In genomic region chr10:72753760-72754231, GRCh38 we compare ENCODE assay signal across 21 cellular contexts.
DNase-seq lines count a peak whose midpoint lies in the region; ATAC-seq and TF ChIP-seq lines count a peak whose summit lies in the region.
"Had no signal": no experiment of that assay in that cellular context is flagged by ENCODE, and none has a peak within 500 bp of the region (broad histone marks: within the 10 kb centered on the region; RNA-seq: fewer than 3 reads in every experiment).

No MANE protein-coding gene starts in this region.

- H3K27ac ChIP-seq in brain microvascular endothelial cell, result no peak overlapping the region
- H3K27ac ChIP-seq: hepatocyte, tibial artery had no signal

- no peaks in the 10 kb centered on the region for H3K9me3 ChIP-seq in T-helper 17 cell (ENCODE audit: control insufficient read depth, low read length, poor library complexity, severe bottlenecking)
- H3K9me3 ChIP-seq: tibial artery had no signal

- no peaks in the 10 kb centered on the region for H3K9me3 Mint-ChIP-seq in memory B cell
- H3K9me3 Mint-ChIP-seq: activated CD4-positive, alpha-beta memory T cell treated with anti-CD3 and anti-CD28 coated beads, Interleukin-2, amount 10 ng/mL, durations not matched to agents 7 days and 5 days; CD4-positive, CD25-positive, alpha-beta regulatory T cell; nephron had no signal

- ATAC-seq in T-helper 17 cell, result peak; percentile 39
- ATAC-seq in memory B cell (ENCODE audit: low read depth), result peak; percentile 43
- no peak for ATAC-seq in HG03097 (IDR thresholded peaks at IDR 0.05; ENCODE audit: low FRiP score, unreplicated experiment)
- ATAC-seq: left colon, right cardiac atrium had no signal

- H3K27ac Mint-ChIP-seq in T-helper 17 cell, result no peak overlapping the region
- no peak overlapping the region for H3K27ac Mint-ChIP-seq in memory B cell
- H3K27ac Mint-ChIP-seq: activated CD4-positive, alpha-beta memory T cell treated with anti-CD3 and anti-CD28 coated beads, Interleukin-2, amount 10 ng/mL, durations not matched to agents 7 days and 5 days; nephron had no signal

- peak; percentile 25 for DNase-seq in GDM1 (lab: John Stamatoyannopoulos, UW)
- DNase-seq in KBM-7, result peak; percentile 63
- DNase-seq in T-helper 17 cell, result no peak
- no peak for DNase-seq in memory B cell (ENCODE audit: low spot score in 2 of 2)
- no peak for DNase-seq in NCI-H1694 treated with DMSO at 0.1 percent for 48 hours (lab: John Stamatoyannopoulos, UW)
- no peak for DNase-seq in brain microvascular endothelial cell
- DNase-seq in NCI-H187 treated with DMSO at 0.1 percent for 48 hours (lab: John Stamatoyannopoulos, UW), result no peak
- DNase-seq: activated CD4-positive, alpha-beta memory T cell treated with anti-CD3 and anti-CD28 coated beads, Interleukin-2, amount 10 ng/mL, durations not matched to agents 7 days and 5 days; activated gamma-delta T cell; CD4-positive, CD25-positive, alpha-beta regulatory T cell; left colon; NCI-H1436; NCI-H524; right cardiac atrium; stimulated activated CD4-positive, alpha-beta T cell treated with anti-CD3 and anti-CD28 coated beads, Interleukin-2, amount 100 ng/mL, for 24 hours; stimulated activated CD8-positive, alpha-beta memory T cell treated with anti-CD3 and anti-CD28 coated beads, Interleukin-4, amount 100 ng/mL, for 48 hours; T1000; tibial artery had no signal

- H3K27me3 Mint-ChIP-seq in T-helper 17 cell, result no peaks in the 10 kb centered on the region
- H3K27me3 Mint-ChIP-seq in memory B cell, result no peaks in the 10 kb centered on the region
- H3K27me3 Mint-ChIP-seq: activated CD4-positive, alpha-beta memory T cell treated with anti-CD3 and anti-CD28 coated beads, Interleukin-2, amount 10 ng/mL, durations not matched to agents 7 days and 5 days; CD4-positive, CD25-positive, alpha-beta regulatory T cell had no signal

- TF ChIP-seq CTCF in brain microvascular endothelial cell (IDR thresholded peaks at IDR 0.05; ENCODE audit: low read depth, low read length, missing control alignments), result no peak

- H3K4me3 ChIP-seq in brain microvascular endothelial cell (ENCODE audit: low read depth, low read length), result no peak overlapping the region
- H3K4me3 ChIP-seq: hepatocyte, tibial artery had no signal

- in situ Hi-C loops in KBM-7 (cut with MboI; ENCODE audit: low pct_unique_long_range_greater_than_20kb, low sequenced_read_pairs), result no loop called here
- in situ Hi-C loops in brain microvascular endothelial cell (cut with HindIII; ENCODE audit: low pct_ligation_motif_present, low sequenced_read_pairs), result no loop called here

- no peaks in the 10 kb centered on the region for H3K27me3 ChIP-seq in brain microvascular endothelial cell (replicated peaks)
- H3K27me3 ChIP-seq: hepatocyte, tibial artery had no signal

- H3K4me1 Mint-ChIP-seq in T-helper 17 cell (peaks cover 15% of the 10 kb centered on the region), memory B cell (peaks cover 7% of the 10 kb centered on the region)

- H3K4me3 Mint-ChIP-seq in T-helper 17 cell (no peak overlapping the region), memory B cell (no peak overlapping the region)
- H3K4me3 Mint-ChIP-seq: activated CD4-positive, alpha-beta memory T cell treated with anti-CD3 and anti-CD28 coated beads, Interleukin-2, amount 10 ng/mL, durations not matched to agents 7 days and 5 days; nephron had no signal

- H3K36me3 ChIP-seq in brain microvascular endothelial cell (replicated peaks), result no peaks in the 10 kb centered on the region
- H3K36me3 ChIP-seq: tibial artery had no signal

- H3K36me3 Mint-ChIP-seq in T-helper 17 cell (ENCODE audit: low read depth) (no peaks in the 10 kb centered on the region), memory B cell (peaks cover 3% of the 10 kb centered on the region)
- H3K36me3 Mint-ChIP-seq: CD4-positive, CD25-positive, alpha-beta regulatory T cell had no signal

Comparison
In these comparisons a context has a peak if more than half of its experiments do, and no peak if none do; other contexts are left out.
1. DNase-seq: peak in GDM1 (single experiment) and KBM-7 (single experiment); none in T-helper 17 cell (0 of 3), memory B cell (0 of 2), NCI-H1694 treated with DMSO at 0.1 percent for 48 hours (single experiment), brain microvascular endothelial cell (single experiment) and NCI-H187 treated with DMSO at 0.1 percent for 48 hours (single experiment).